1 cellular context compared by ENCODE assay signal in the genomic region with DNA sequence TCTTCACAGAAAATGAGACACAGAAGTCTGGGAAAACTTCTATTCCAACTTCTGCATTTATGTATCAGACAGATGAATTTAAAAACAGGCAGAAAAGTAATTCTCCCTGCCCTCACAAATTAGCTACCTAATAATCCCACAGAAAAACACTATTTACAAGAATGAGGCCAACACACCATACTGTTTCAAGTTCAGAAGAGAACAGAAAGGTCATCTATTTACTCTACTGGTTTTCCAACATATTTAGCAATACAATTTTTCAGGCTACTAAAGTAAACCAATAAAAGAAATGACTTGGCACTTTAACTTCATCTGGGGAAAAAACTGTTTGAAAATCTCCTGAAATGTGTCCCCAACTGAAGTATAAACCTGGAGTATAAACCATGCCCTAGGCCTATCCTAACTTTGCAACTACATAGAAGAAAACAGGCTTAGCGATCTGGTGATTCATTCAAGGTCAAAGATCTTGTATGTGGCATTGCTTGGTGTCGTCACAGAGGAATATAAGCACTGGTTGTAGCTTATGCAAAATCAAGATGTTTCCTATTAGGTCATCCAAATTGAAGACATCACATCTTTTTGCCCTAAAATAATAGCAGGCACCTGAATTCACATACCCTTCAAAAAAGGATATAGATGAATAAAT.
TF ChIP-seq lines count a peak whose summit lies in the region.

No MANE protein-coding gene starts in this region.

TF ChIP-seq in IMR-90, 13 proteins besides CTCF, POLR2A, EP300 and RAD21 (continued from another document):
- TF ChIP-seq, protein P1, sequence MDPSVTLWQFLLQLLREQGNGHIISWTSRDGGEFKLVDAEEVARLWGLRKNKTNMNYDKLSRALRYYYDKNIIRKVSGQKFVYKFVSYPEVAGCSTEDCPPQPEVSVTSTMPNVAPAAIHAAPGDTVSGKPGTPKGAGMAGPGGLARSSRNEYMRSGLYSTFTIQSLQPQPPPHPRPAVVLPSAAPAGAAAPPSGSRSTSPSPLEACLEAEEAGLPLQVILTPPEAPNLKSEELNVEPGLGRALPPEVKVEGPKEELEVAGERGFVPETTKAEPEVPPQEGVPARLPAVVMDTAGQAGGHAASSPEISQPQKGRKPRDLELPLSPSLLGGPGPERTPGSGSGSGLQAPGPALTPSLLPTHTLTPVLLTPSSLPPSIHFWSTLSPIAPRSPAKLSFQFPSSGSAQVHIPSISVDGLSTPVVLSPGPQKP (IDR thresholded peaks at IDR 0.05; ENCODE audit: borderline replicate concordance, low read depth, low read length): no peak
- TF ChIP-seq MAZ (IDR thresholded peaks at IDR 0.05; ENCODE audit: borderline replicate concordance, low read depth, low read length): no peak
- TF ChIP-seq CHD1 (IDR thresholded peaks at IDR 0.05; ENCODE audit: low read depth, low read length): no peak
- TF ChIP-seq CEBPB (IDR thresholded peaks at IDR 0.05; ENCODE audit: low read depth, low read length): peak; percentile 64
- TF ChIP-seq MXI1 (IDR thresholded peaks at IDR 0.05; ENCODE audit: borderline replicate concordance, low read depth, low read length): no peak
- TF ChIP-seq, protein P2, sequence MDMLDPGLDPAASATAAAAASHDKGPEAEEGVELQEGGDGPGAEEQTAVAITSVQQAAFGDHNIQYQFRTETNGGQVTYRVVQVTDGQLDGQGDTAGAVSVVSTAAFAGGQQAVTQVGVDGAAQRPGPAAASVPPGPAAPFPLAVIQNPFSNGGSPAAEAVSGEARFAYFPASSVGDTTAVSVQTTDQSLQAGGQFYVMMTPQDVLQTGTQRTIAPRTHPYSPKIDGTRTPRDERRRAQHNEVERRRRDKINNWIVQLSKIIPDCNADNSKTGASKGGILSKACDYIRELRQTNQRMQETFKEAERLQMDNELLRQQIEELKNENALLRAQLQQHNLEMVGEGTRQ (IDR thresholded peaks at IDR 0.05; ENCODE audit: low read depth, low read length): no peak
